ENCODE assay signal across 22 cellular contexts in the genomic region with DNA sequence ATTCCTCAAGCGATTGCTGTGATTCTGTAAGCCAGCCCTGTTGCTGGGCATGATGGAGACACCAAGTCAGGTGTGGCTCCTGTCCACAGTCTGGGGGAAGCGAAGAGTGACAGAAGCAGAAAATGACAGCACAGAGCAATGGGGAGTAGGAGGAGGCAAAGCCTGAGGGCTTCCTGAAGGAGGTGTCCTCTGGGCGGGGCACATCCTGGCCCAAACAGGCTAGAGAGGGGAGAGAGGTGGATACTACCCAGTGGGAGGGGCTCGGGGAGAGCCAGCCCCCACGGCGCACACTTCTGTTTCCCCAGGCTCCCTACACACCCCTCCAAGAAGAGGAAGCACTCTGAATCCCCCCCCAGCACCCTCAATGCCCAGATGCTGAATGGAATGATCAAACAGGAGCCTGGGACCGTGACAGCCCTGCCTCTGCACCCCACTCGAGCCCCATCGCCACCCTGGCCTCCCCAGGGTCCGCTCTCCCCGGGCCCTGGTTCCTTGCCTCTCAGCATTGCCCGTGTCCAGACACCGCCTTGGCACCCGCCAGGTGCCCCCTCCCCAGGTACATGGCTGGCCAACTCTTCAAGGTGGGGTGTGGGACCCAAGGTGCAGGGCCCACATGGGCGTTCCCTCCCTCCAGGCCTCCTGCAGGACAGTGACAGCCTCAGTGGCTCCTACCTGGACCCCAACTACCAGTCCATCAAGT. TPM values are rescaled to one million over a fixed set of nuclear protein-coding genes. Genes with fewer than 3 reads are reported as not detected.
A peak's percentile ranks its signal among the peaks of the same experiment; 100 is the strongest.
DNase-seq lines count a peak whose midpoint lies in the region; ATAC-seq, FAIRE-seq and TF ChIP-seq lines count a peak whose summit lies in the region.
"Had no signal": no experiment of that assay in that cellular context is flagged by ENCODE, and none has a peak within 500 bp of the region (broad histone marks: within the 10 kb centered on the region; RNA-seq: fewer than 3 reads in every experiment).

No MANE protein-coding gene starts in this region.

- ATAC-seq in HepG2 (no peak), right lobe of liver (no peak), WTC11 (peak; percentile 38), GM19467 (IDR thresholded peaks at IDR 0.05; ENCODE audit: unreplicated experiment) (no peak), HG02798 (IDR thresholded peaks at IDR 0.05; ENCODE audit: poor library complexity, unreplicated experiment) (no peak)
- ATAC-seq: left colon; naive thymus-derived CD8-positive, alpha-beta T cell had no signal

- no peaks in the 10 kb centered on the region for H4K20me1 ChIP-seq in HepG2 (ENCODE audit: insufficient read depth, low read length)

- TF ChIP-seq RAD21 in HepG2 (CRISPR knock-in tag; IDR thresholded peaks at IDR 0.05) = no peak

- no peaks in the 10 kb centered on the region for H3K9me3 Mint-ChIP-seq in WTC11
- H3K9me3 Mint-ChIP-seq: memory B cell; naive thymus-derived CD8-positive, alpha-beta T cell had no signal

- FAIRE-seq in HepG2 (lab: Jason Lieb, UNC) = no peak

- H3K79me2 ChIP-seq in HepG2 (ENCODE audit: insufficient read depth, low read length) = no peaks in the 10 kb centered on the region

- CTCF ChIA-PET in HepG2 (lab: Yijun Ruan, JAX; ENCODE audit: low intra/inter-chr PET ratio, low total read pairs) = no interaction called here
- CTCF ChIA-PET in WTC11 (lab: Charles Lee) = interaction anchor here (1.2 to 10.0 kb wide), 3 partner anchors 17 to 38 kb away, joined by 5 to 106 read pairs (median 7); no protein-coding TSS in a partner anchor

- BruUV-seq in HepG2 (replicated peaks; lab: Mats Ljungman, UMichigan) = no TSS peak

- H3K4me3 ChIP-seq in HepG2 (replicated peaks in 1 of 3; ENCODE audit: insufficient read depth in 1 of 3, low read depth in 2 of 3, low read length in 3 of 3) (no peak overlapping the region), right lobe of liver (no peak overlapping the region), mesodermal cell (ENCODE audit: extremely low read depth, insufficient read depth, low read length, poor library complexity, severe bottlenecking) (no peak overlapping the region), uterus (no peak overlapping the region)
- H3K4me3 ChIP-seq: breast epithelium, coronary artery, prostate gland, suprapubic skin had no signal

- POLR2A ChIA-PET in HepG2 (lab: Yijun Ruan, JAX) = interaction anchor here (1.6 kb wide), 1 partner anchor 22 kb away, joined by 13 read pairs; no protein-coding TSS in a partner anchor
- POLR2A ChIA-PET in WTC11 (lab: Charles Lee) = no interaction called here

- H3K27ac ChIP-seq in HepG2 (ENCODE audit: extremely low read length, insufficient read depth, low read length) = peak overlapping the region; percentile 61
- no peak overlapping the region for H3K27ac ChIP-seq in right lobe of liver
- peak overlapping the region; percentile 79 for H3K27ac ChIP-seq in mesodermal cell (ENCODE audit: low read depth, low read length, severe bottlenecking)
- H3K27ac ChIP-seq in uterus = peak overlapping the region; percentile 71 to 80
- H3K27ac ChIP-seq: breast epithelium, coronary artery, prostate gland, suprapubic skin had no signal

- H3K4me2 ChIP-seq in HepG2 (ENCODE audit: low read depth, low read length) = no peak overlapping the region

- H3K27ac Mint-ChIP-seq in WTC11 = no peak overlapping the region
- H3K27ac Mint-ChIP-seq: memory B cell had no signal

- in situ Hi-C loops in HepG2 (cut with HindIII; ENCODE audit: extremely low pct_ligation_motif_present, low pct_unique_long_range_greater_than_20kb) = no loop called here

- H3K4me1 Mint-ChIP-seq in WTC11 = peaks cover 10% of the 10 kb centered on the region

- intact Hi-C loops in HepG2 (cut with micrococcal nuclease; ENCODE audit: unreplicated experiment) = no loop called here
- intact Hi-C loops in right lobe of liver (cut with DNase I) = no loop called here
- intact Hi-C loops in uterus (cut with DNase I; ENCODE audit: low total_unique reads) = no loop called here

- H3K36me3 Mint-ChIP-seq in WTC11 = no peaks in the 10 kb centered on the region
- H3K36me3 Mint-ChIP-seq: memory B cell; naive thymus-derived CD8-positive, alpha-beta T cell had no signal

- TF ChIP-seq POLR2A in HepG2 (IDR thresholded peaks at IDR 0.05; ENCODE audit: insufficient read depth in 1 of 2, low read depth in 2 of 2, low read length in 2 of 2) (no peak), right lobe of liver (IDR thresholded peaks at IDR 0.05) (no peak), uterus (IDR thresholded peaks at IDR 0.05) (no peak)

- no peak for TF ChIP-seq EP300 in HepG2 (IDR thresholded peaks at IDR 0.05; ENCODE audit: low read depth in 2 of 2, low read length in 2 of 2)
- no peak for TF ChIP-seq EP300 in HepG2 (CRISPR knock-in tag; IDR thresholded peaks at IDR 0.05; ENCODE audit: borderline replicate concordance)

- H3K4me1 ChIP-seq in HepG2 (ENCODE audit: insufficient read depth, low read length) = peaks cover 65% of the 10 kb centered on the region
- peaks cover 0 to 33% (median 6%) of the 10 kb centered on the region in 4 donors for H3K4me1 ChIP-seq in right lobe of liver
- peaks cover 55% of the 10 kb centered on the region for H3K4me1 ChIP-seq in mesodermal cell (ENCODE audit: control insufficient read depth, insufficient read depth, low read length, poor library complexity, severe bottlenecking)
- peaks cover 0 to 4% of the 10 kb centered on the region in 2 donors for H3K4me1 ChIP-seq in uterus
- H3K4me1 ChIP-seq: breast epithelium, prostate gland, suprapubic skin had no signal

- no peak overlapping the region for H2AFZ ChIP-seq in HepG2 (ENCODE audit: low read length)

- no peak for TF ChIP-seq CTCF in HepG2 (CRISPR knock-in tag; IDR thresholded peaks at IDR 0.05)
- TF ChIP-seq CTCF in right lobe of liver (IDR thresholded peaks at IDR 0.05) = no peak
- TF ChIP-seq CTCF in WTC11 (IDR thresholded peaks at IDR 0.05) = no peak
- no peak for TF ChIP-seq CTCF in uterus (IDR thresholded peaks at IDR 0.05)

- no peaks in the 10 kb centered on the region for H3K27me3 Mint-ChIP-seq in WTC11 (ENCODE audit: low read depth)

- H3K27me3 ChIP-seq in HepG2 (ENCODE audit: control insufficient read depth in 1 of 2, insufficient read depth in 2 of 2, low read length in 2 of 2) (no peaks in the 10 kb centered on the region; a peak in 1 of 5 replicates), right lobe of liver (no peaks in the 10 kb centered on the region), uterus (no peaks in the 10 kb centered on the region)
- H3K27me3 ChIP-seq: breast epithelium, suprapubic skin had no signal

- H3K9ac ChIP-seq in HepG2 (ENCODE audit: insufficient read depth, low read depth, low read length) = peak overlapping the region; percentile 22; the same call in 1 of the 2 replicates

- H3K36me3 ChIP-seq in HepG2 (replicated peaks in 1 of 2; ENCODE audit: control insufficient read depth in 1 of 2, insufficient read depth in 2 of 2, low read length in 2 of 2) (peaks cover 4 to 6% of the 10 kb centered on the region in 2 experiments; a peak in 3 of 5 replicates), right lobe of liver (no peaks in the 10 kb centered on the region), mesodermal cell (ENCODE audit: control insufficient read depth, insufficient read depth, low read length) (peaks cover 43% of the 10 kb centered on the region), uterus (no peaks in the 10 kb centered on the region)
- H3K36me3 ChIP-seq: breast epithelium, prostate gland, suprapubic skin had no signal

- no peaks in the 10 kb centered on the region for H3K9me3 ChIP-seq in HepG2 (ENCODE audit: low read length)
- no peaks in the 10 kb centered on the region for H3K9me3 ChIP-seq in right lobe of liver
- no peaks in the 10 kb centered on the region for H3K9me3 ChIP-seq in mesodermal cell (ENCODE audit: control insufficient read depth, low read length)
- no peaks in the 10 kb centered on the region for H3K9me3 ChIP-seq in uterus
- H3K9me3 ChIP-seq: breast epithelium, prostate gland, suprapubic skin had no signal

- DNase-seq in HepG2 (ENCODE audit: low spot score) = no peak
- DNase-seq in right lobe of liver = no peak
- no peak for DNase-seq in WTC11 (ENCODE audit: low spot score)
- DNase-seq in uterus = no peak
- DNase-seq in hypothalamus (lab: John Stamatoyannopoulos, UW) = no peak
- DNase-seq: activated CD4-positive, alpha-beta T cell treated with anti-CD3 and anti-CD28 coated beads for 1 hour; activated CD8-positive, alpha-beta memory T cell treated with anti-CD3 and anti-CD28 coated beads, Interleukin-2, amount 50 U/mL, for 48 hours; activated effector memory CD4-positive, alpha-beta T cell treated with Interleukin-2 at 50 U/mL for 16 hours; DMS 273 treated with DMSO at 0.1 percent for 48 hours; left colon; MM.1S; naive thymus-derived CD8-positive, alpha-beta T cell; NCI-H187 treated with DMSO at 0.1 percent for 48 hours; Right ventricle myocardium superior had no signal

- H3K4me3 Mint-ChIP-seq in WTC11 = no peak overlapping the region
- H3K4me3 Mint-ChIP-seq: memory B cell; naive thymus-derived CD8-positive, alpha-beta T cell had no signal

- WGBS in HepG2 (ENCODE audit: low lambda C conversion rate) = 99% methylated on average over 11 of the region's 15 CpGs
- 80% methylated on average over 3 of the region's 15 CpGs for WGBS in right lobe of liver (ENCODE audit: insufficient coverage, low coverage, low lambda C conversion rate, missing lambda C conversion rate)
- 93 to 94% methylated on average over 12 to 13 of the region's 15 CpGs for WGBS in mesodermal cell (ENCODE audit: insufficient coverage in 2 of 2), 2 experiments

RNA-seq across cellular contexts. Expression of a gene that starts 18.9 kb away (rescaled TPM):
- total RNA-seq in HepG2 (2016; rRNA removed; fragmentation: Illumina TruSeq; extraction: Trizol) (7.9 and 10.2 TPM in 2 replicates), right lobe of liver (10 to 100 TPM in 5 of 6 experiments, 1 to 10 TPM in 1; 7.6 to 16.4 (median 11.6) TPM), WTC11 (2021) (4.9 to 5.9 TPM (median 5.2 TPM) in 3 replicates), uterus (100 to 1,000 TPM in 1 of 4 donors, 10 to 100 TPM in 2, 1 to 10 TPM in 1; 6.4 to 106 (median 12.7) TPM)
- total RNA-seq in HepG2 (2016; cell fraction: cytosol; rRNA removed; fragmentation: Illumina TruSeq; extraction: Trizol; ENCODE audit: low read depth) = 6.6 and 7.4 TPM in 2 replicates
- total RNA-seq in HepG2 (2016; cell fraction: insoluble cytoplasmic fraction; rRNA removed; fragmentation: Illumina TruSeq; extraction: Trizol) = 6.8 and 10.3 TPM in 2 replicates
- total RNA-seq in HepG2 (2016; cell fraction: membrane; rRNA removed; fragmentation: Illumina TruSeq; extraction: Trizol) = 8.2 and 8.5 TPM in 2 replicates
- total RNA-seq in HepG2 (2016; cell fraction: nucleus; rRNA removed; fragmentation: Illumina TruSeq; extraction: Trizol) = 16.7 and 20.6 TPM in 2 replicates
- 25.9 and 33.2 TPM in 2 replicates for polyA plus RNA-seq in HepG2 (2011; rRNA removed)
- 17.4 and 19.1 TPM in 2 replicates for polyA plus RNA-seq in HepG2 (2011; cell fraction: cytosol; rRNA removed)
- polyA plus RNA-seq in HepG2 (2011; cell fraction: nucleus; rRNA removed) = 140 and 154 TPM in 2 replicates
- polyA plus RNA-seq in HepG2 (2012) = 27.5 and 41.4 TPM in 2 replicates
- 1.8 and 2.1 TPM in 2 replicates for polyA plus RNA-seq in HepG2 (2016; cell fraction: cytosol; fragmentation: Illumina TruSeq; extraction: Trizol; ENCODE audit: low read depth)
- 12.8 and 17.2 TPM in 2 replicates for polyA plus RNA-seq in HepG2 (2016; cell fraction: insoluble cytoplasmic fraction; fragmentation: Illumina TruSeq; extraction: Trizol; ENCODE audit: low read depth)
- polyA plus RNA-seq in HepG2 (2016; cell fraction: membrane; fragmentation: Illumina TruSeq; extraction: Trizol; ENCODE audit: low read depth) = 5.7 and 6.2 TPM in 2 replicates
- polyA plus RNA-seq in HepG2 (2016; cell fraction: nucleus; fragmentation: Illumina TruSeq; extraction: Trizol; ENCODE audit: insufficient read depth, low read depth) = 69.8 and 76.1 TPM in 2 replicates
- polyA minus RNA-seq in HepG2 (2011; rRNA and poly(A)+ RNA removed; ENCODE audit: low replicate concordance) = 2.9 and 52.2 TPM in 2 replicates
- 27.3 and 36.7 TPM in 2 replicates for polyA minus RNA-seq in HepG2 (2011; cell fraction: cytosol; rRNA and poly(A)+ RNA removed)
- 39.0 and 39.4 TPM in 2 replicates for polyA minus RNA-seq in HepG2 (2011; cell fraction: nucleus; rRNA and poly(A)+ RNA removed)
- polyA plus RNA-seq in mesodermal cell (2013, experiment 1 of 2) = 69.9 TPM
- 71.1 TPM for polyA plus RNA-seq in mesodermal cell (2013, experiment 2 of 2)

RNA-seq across cellular contexts. Expression of a gene that starts 21.1 kb away (rescaled TPM):
- total RNA-seq in HepG2 (2016; rRNA removed; fragmentation: Illumina TruSeq; extraction: Trizol) = 164 and 175 TPM in 2 replicates
- 124 and 186 TPM in 2 replicates for total RNA-seq in HepG2 (2016; cell fraction: cytosol; rRNA removed; fragmentation: Illumina TruSeq; extraction: Trizol; ENCODE audit: low read depth)
- 157 and 180 TPM in 2 replicates for total RNA-seq in HepG2 (2016; cell fraction: insoluble cytoplasmic fraction; rRNA removed; fragmentation: Illumina TruSeq; extraction: Trizol)
- 166 and 206 TPM in 2 replicates for total RNA-seq in HepG2 (2016; cell fraction: membrane; rRNA removed; fragmentation: Illumina TruSeq; extraction: Trizol)
- total RNA-seq in HepG2 (2016; cell fraction: nucleus; rRNA removed; fragmentation: Illumina TruSeq; extraction: Trizol) = 83.5 and 96.3 TPM in 2 replicates
- polyA plus RNA-seq in HepG2 (2011; rRNA removed) = 363 and 424 TPM in 2 replicates
- 333 and 381 TPM in 2 replicates for polyA plus RNA-seq in HepG2 (2011; cell fraction: cytosol; rRNA removed)
- polyA plus RNA-seq in HepG2 (2011; cell fraction: nucleus; rRNA removed) = 70.6 and 77.2 TPM in 2 replicates
- polyA plus RNA-seq in HepG2 (2012) = 225 and 301 TPM in 2 replicates
- polyA plus RNA-seq in HepG2 (2016; cell fraction: cytosol; fragmentation: Illumina TruSeq; extraction: Trizol; ENCODE audit: low read depth) = 181 and 226 TPM in 2 replicates
- 187 and 188 TPM in 2 replicates for polyA plus RNA-seq in HepG2 (2016; cell fraction: insoluble cytoplasmic fraction; fragmentation: Illumina TruSeq; extraction: Trizol; ENCODE audit: low read depth)
- polyA plus RNA-seq in HepG2 (2016; cell fraction: membrane; fragmentation: Illumina TruSeq; extraction: Trizol; ENCODE audit: low read depth) = 185 and 215 TPM in 2 replicates
- 173 and 175 TPM in 2 replicates for polyA plus RNA-seq in HepG2 (2016; cell fraction: nucleus; fragmentation: Illumina TruSeq; extraction: Trizol; ENCODE audit: insufficient read depth, low read depth)
- polyA minus RNA-seq in HepG2 (2011; rRNA and poly(A)+ RNA removed; ENCODE audit: low replicate concordance) = 153 and 413 TPM in 2 replicates
- 79.2 and 82.2 TPM in 2 replicates for polyA minus RNA-seq in HepG2 (2011; cell fraction: cytosol; rRNA and poly(A)+ RNA removed)
- 54.3 and 55.7 TPM in 2 replicates for polyA minus RNA-seq in HepG2 (2011; cell fraction: nucleus; rRNA and poly(A)+ RNA removed)
- 10 to 100 TPM; 31.6 to 74.5 (median 55.3) TPM for total RNA-seq in right lobe of liver
- 175 to 192 TPM (median 190 TPM) in 3 replicates for total RNA-seq in WTC11 (2021)
- 270 TPM for polyA plus RNA-seq in mesodermal cell (2013, experiment 1 of 2)
- 257 TPM for polyA plus RNA-seq in mesodermal cell (2013, experiment 2 of 2)
- total RNA-seq in uterus = 10 to 100 TPM; 14.6 to 96.9 (median 38.7) TPM

RNA-seq across cellular contexts. Expression of a gene that starts 21.4 kb away (rescaled TPM):
- 102 and 116 TPM in 2 replicates for total RNA-seq in HepG2 (2016; rRNA removed; fragmentation: Illumina TruSeq; extraction: Trizol)
- 9.9 and 12.9 TPM in 2 replicates for total RNA-seq in HepG2 (2016; cell fraction: cytosol; rRNA removed; fragmentation: Illumina TruSeq; extraction: Trizol; ENCODE audit: low read depth)
- 103 and 117 TPM in 2 replicates for total RNA-seq in HepG2 (2016; cell fraction: insoluble cytoplasmic fraction; rRNA removed; fragmentation: Illumina TruSeq; extraction: Trizol)
- total RNA-seq in HepG2 (2016; cell fraction: membrane; rRNA removed; fragmentation: Illumina TruSeq; extraction: Trizol) = 25.3 and 31.0 TPM in 2 replicates
- total RNA-seq in HepG2 (2016; cell fraction: nucleus; rRNA removed; fragmentation: Illumina TruSeq; extraction: Trizol) = 47.5 and 54.1 TPM in 2 replicates
- 10.9 and 12.4 TPM in 2 replicates for polyA plus RNA-seq in HepG2 (2011; rRNA removed)
- polyA plus RNA-seq in HepG2 (2011; cell fraction: cytosol; rRNA removed) = 11.9 and 14.6 TPM in 2 replicates
- 4.0 and 5.3 TPM in 2 replicates for polyA plus RNA-seq in HepG2 (2011; cell fraction: nucleus; rRNA removed)
- polyA plus RNA-seq in HepG2 (2012) = 11.2 and 20.0 TPM in 2 replicates
- 5.2 and 7.1 TPM in 2 replicates for polyA plus RNA-seq in HepG2 (2016; cell fraction: cytosol; fragmentation: Illumina TruSeq; extraction: Trizol; ENCODE audit: low read depth)
- 94.2 and 98.7 TPM in 2 replicates for polyA plus RNA-seq in HepG2 (2016; cell fraction: insoluble cytoplasmic fraction; fragmentation: Illumina TruSeq; extraction: Trizol; ENCODE audit: low read depth)
- polyA plus RNA-seq in HepG2 (2016; cell fraction: membrane; fragmentation: Illumina TruSeq; extraction: Trizol; ENCODE audit: low read depth) = 12.2 and 15.7 TPM in 2 replicates
- polyA plus RNA-seq in HepG2 (2016; cell fraction: nucleus; fragmentation: Illumina TruSeq; extraction: Trizol; ENCODE audit: insufficient read depth, low read depth) = 60.2 and 63.1 TPM in 2 replicates
- polyA minus RNA-seq in HepG2 (2011; rRNA and poly(A)+ RNA removed; ENCODE audit: low replicate concordance) = 25.3 and 218 TPM in 2 replicates
- polyA minus RNA-seq in HepG2 (2011; cell fraction: cytosol; rRNA and poly(A)+ RNA removed) = 7.6 and 10.2 TPM in 2 replicates
- polyA minus RNA-seq in HepG2 (2011; cell fraction: nucleus; rRNA and poly(A)+ RNA removed) = 10.8 and 11.8 TPM in 2 replicates
- 10 to 100 TPM in 2 of 6 experiments, 1 to 10 TPM in 4; 4.0 to 13.3 (median 5.4) TPM for total RNA-seq in right lobe of liver
- total RNA-seq in WTC11 (2021) = 72.3 to 96.3 TPM (median 73.2 TPM) in 3 replicates
- 34.0 TPM for polyA plus RNA-seq in mesodermal cell (2013, experiment 1 of 2)
- polyA plus RNA-seq in mesodermal cell (2013, experiment 2 of 2) = 29.7 TPM
- total RNA-seq in uterus = 10 to 100 TPM in 1 of 4 donors, 1 to 10 TPM in 2, under 1 TPM in 1; 0.77 to 19.4 (median 6.8) TPM

RNA-seq across cellular contexts. Expression of a gene that starts 45.5 kb away (rescaled TPM):
- total RNA-seq in HepG2 (2016; rRNA removed; fragmentation: Illumina TruSeq; extraction: Trizol) (65.8 and 108 TPM in 2 replicates), right lobe of liver (10 to 100 TPM; 18.3 to 87.6 (median 34.8) TPM), WTC11 (2021) (105 to 108 TPM (median 105 TPM) in 3 replicates), uterus (10 to 100 TPM; 23.8 to 57.1 (median 38.3) TPM)
- total RNA-seq in HepG2 (2016; cell fraction: cytosol; rRNA removed; fragmentation: Illumina TruSeq; extraction: Trizol; ENCODE audit: low read depth) = 28.4 and 32.7 TPM in 2 replicates
- 63.3 and 108 TPM in 2 replicates for total RNA-seq in HepG2 (2016; cell fraction: insoluble cytoplasmic fraction; rRNA removed; fragmentation: Illumina TruSeq; extraction: Trizol)
- 64.5 and 65.2 TPM in 2 replicates for total RNA-seq in HepG2 (2016; cell fraction: membrane; rRNA removed; fragmentation: Illumina TruSeq; extraction: Trizol)
- 91.8 and 110 TPM in 2 replicates for total RNA-seq in HepG2 (2016; cell fraction: nucleus; rRNA removed; fragmentation: Illumina TruSeq; extraction: Trizol)
- polyA plus RNA-seq in HepG2 (2011; rRNA removed) = 91.8 and 98.4 TPM in 2 replicates
- 80.8 and 110 TPM in 2 replicates for polyA plus RNA-seq in HepG2 (2011; cell fraction: cytosol; rRNA removed)
- polyA plus RNA-seq in HepG2 (2011; cell fraction: nucleus; rRNA removed) = 56.1 and 66.5 TPM in 2 replicates
- 70.6 and 81.6 TPM in 2 replicates for polyA plus RNA-seq in HepG2 (2012)
- 18.4 and 22.5 TPM in 2 replicates for polyA plus RNA-seq in HepG2 (2016; cell fraction: cytosol; fragmentation: Illumina TruSeq; extraction: Trizol; ENCODE audit: low read depth)
- polyA plus RNA-seq in HepG2 (2016; cell fraction: insoluble cytoplasmic fraction; fragmentation: Illumina TruSeq; extraction: Trizol; ENCODE audit: low read depth) = 56.1 and 57.8 TPM in 2 replicates
- 34.4 and 36.5 TPM in 2 replicates for polyA plus RNA-seq in HepG2 (2016; cell fraction: membrane; fragmentation: Illumina TruSeq; extraction: Trizol; ENCODE audit: low read depth)
- 134 TPM in 2 replicates for polyA plus RNA-seq in HepG2 (2016; cell fraction: nucleus; fragmentation: Illumina TruSeq; extraction: Trizol; ENCODE audit: insufficient read depth, low read depth)
- 305 and 789 TPM in 2 replicates for polyA minus RNA-seq in HepG2 (2011; rRNA and poly(A)+ RNA removed; ENCODE audit: low replicate concordance)
- polyA minus RNA-seq in HepG2 (2011; cell fraction: cytosol; rRNA and poly(A)+ RNA removed) = 108 and 118 TPM in 2 replicates
- 63.0 and 82.7 TPM in 2 replicates for polyA minus RNA-seq in HepG2 (2011; cell fraction: nucleus; rRNA and poly(A)+ RNA removed)
- polyA plus RNA-seq in mesodermal cell (2013, experiment 1 of 2) = 174 TPM
- 172 TPM for polyA plus RNA-seq in mesodermal cell (2013, experiment 2 of 2)

RNA-seq across cellular contexts. Expression of a gene that starts 56.8 kb away (rescaled TPM):
- 54.7 and 124 TPM in 2 replicates for total RNA-seq in HepG2 (2016; rRNA removed; fragmentation: Illumina TruSeq; extraction: Trizol)
- 17.6 and 17.8 TPM in 2 replicates for total RNA-seq in HepG2 (2016; cell fraction: cytosol; rRNA removed; fragmentation: Illumina TruSeq; extraction: Trizol; ENCODE audit: low read depth)
- 51.3 and 120 TPM in 2 replicates for total RNA-seq in HepG2 (2016; cell fraction: insoluble cytoplasmic fraction; rRNA removed; fragmentation: Illumina TruSeq; extraction: Trizol)
- 42.1 and 45.1 TPM in 2 replicates for total RNA-seq in HepG2 (2016; cell fraction: membrane; rRNA removed; fragmentation: Illumina TruSeq; extraction: Trizol)
- total RNA-seq in HepG2 (2016; cell fraction: nucleus; rRNA removed; fragmentation: Illumina TruSeq; extraction: Trizol) = 103 and 115 TPM in 2 replicates
- polyA plus RNA-seq in HepG2 (2011; rRNA removed) = 90.1 and 125 TPM in 2 replicates
- 66.9 and 93.5 TPM in 2 replicates for polyA plus RNA-seq in HepG2 (2011; cell fraction: cytosol; rRNA removed)
- polyA plus RNA-seq in HepG2 (2011; cell fraction: nucleus; rRNA removed) = 77.8 and 97.6 TPM in 2 replicates
- polyA plus RNA-seq in HepG2 (2012) = 111 and 112 TPM in 2 replicates
- polyA plus RNA-seq in HepG2 (2016; cell fraction: cytosol; fragmentation: Illumina TruSeq; extraction: Trizol; ENCODE audit: low read depth) = 16.3 and 18.5 TPM in 2 replicates
- polyA plus RNA-seq in HepG2 (2016; cell fraction: insoluble cytoplasmic fraction; fragmentation: Illumina TruSeq; extraction: Trizol; ENCODE audit: low read depth) = 43.7 and 53.6 TPM in 2 replicates
- 27.1 and 32.3 TPM in 2 replicates for polyA plus RNA-seq in HepG2 (2016; cell fraction: membrane; fragmentation: Illumina TruSeq; extraction: Trizol; ENCODE audit: low read depth)
- polyA plus RNA-seq in HepG2 (2016; cell fraction: nucleus; fragmentation: Illumina TruSeq; extraction: Trizol; ENCODE audit: insufficient read depth, low read depth) = 153 and 164 TPM in 2 replicates
- polyA minus RNA-seq in HepG2 (2011; rRNA and poly(A)+ RNA removed; ENCODE audit: low replicate concordance) = 240 and 324 TPM in 2 replicates
- polyA minus RNA-seq in HepG2 (2011; cell fraction: cytosol; rRNA and poly(A)+ RNA removed) = 65.5 and 71.3 TPM in 2 replicates
- 23.2 and 36.6 TPM in 2 replicates for polyA minus RNA-seq in HepG2 (2011; cell fraction: nucleus; rRNA and poly(A)+ RNA removed)
- total RNA-seq in right lobe of liver = 100 to 1,000 TPM in 4 of 6 experiments, 1 to 10 TPM in 2; 4.2 to 166 (median 110) TPM
- total RNA-seq in WTC11 (2021) = 416 to 423 TPM (median 422 TPM) in 3 replicates
- 708 TPM for polyA plus RNA-seq in mesodermal cell (2013, experiment 1 of 2)
- 593 TPM for polyA plus RNA-seq in mesodermal cell (2013, experiment 2 of 2)
- total RNA-seq in uterus = 100 to 1,000 TPM in 2 of 4 donors, 10 to 100 TPM in 2; 13.5 to 117 (median 84.9) TPM
- total RNA-seq: naive thymus-derived CD8-positive, alpha-beta T cell had no signal

Comparison
In these comparisons a context has a peak if more than half of its experiments do, and no peak if none do; other contexts are left out.
1. H3K27ac ChIP-seq: peak in HepG2 (single experiment), mesodermal cell (single experiment) and uterus (2 of 2); none in right lobe of liver (0 of 3).